In the genomic region with DNA sequence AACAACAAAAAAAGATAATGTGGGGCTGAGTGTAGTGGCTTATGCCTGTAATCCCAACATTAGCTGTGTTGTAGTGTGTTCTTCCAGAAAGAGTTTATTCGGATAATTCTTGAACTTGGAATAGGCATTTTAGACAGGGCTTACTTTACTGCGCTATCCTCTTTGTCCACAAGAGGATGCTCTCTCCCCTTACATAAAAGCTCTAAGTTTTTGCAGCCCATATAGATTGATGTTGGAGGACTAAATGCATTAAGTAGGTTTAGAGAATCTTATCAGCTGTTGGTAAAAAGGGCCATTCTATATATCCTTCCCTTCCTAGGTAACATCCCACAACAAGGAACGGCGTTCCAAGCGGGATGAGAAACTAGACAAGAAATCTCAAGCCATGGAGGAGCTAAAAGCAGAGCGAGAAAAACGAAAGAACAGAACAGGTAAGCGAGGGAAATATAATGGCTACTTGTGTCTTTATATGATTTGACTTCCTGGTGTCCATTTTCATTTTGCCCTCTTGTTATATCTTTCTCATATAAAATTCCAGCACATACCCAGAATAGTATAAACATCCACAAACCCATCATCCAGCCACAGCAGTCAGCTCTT, we compare ENCODE assay signal across 8 cellular contexts. TPM values are rescaled to one million over a fixed set of nuclear protein-coding genes. Genes with fewer than 3 reads are reported as not detected.
DNase-seq lines count a peak whose midpoint lies in the region; ATAC-seq and TF ChIP-seq lines count a peak whose summit lies in the region.

No MANE protein-coding gene starts in this region.

- H3K9me3 ChIP-seq in PC-3 (ENCODE audit: low read length), result no peaks in the 10 kb centered on the region

- H3K4me2 ChIP-seq in PC-3 (ENCODE audit: low read length), result no peak overlapping the region

- H3K36me3 Mint-ChIP-seq in nephron progenitor cell (ENCODE audit: low read depth), result peaks cover 83% of the 10 kb centered on the region

- H3K27ac Mint-ChIP-seq in nephron progenitor cell, result no peak overlapping the region

- H3F3A ChIP-seq in PC-3 (ENCODE audit: low read length, unreplicated experiment), result no peaks in the 10 kb centered on the region

- CTCF ChIA-PET in PC-3 (lab: Charles Lee), result interaction anchor here (0.8 to 1.3 kb wide), 6 partner anchors 27 to 138 kb away, joined by 3 to 8 read pairs (median 4); no protein-coding TSS in a partner anchor

- H3K36me3 ChIP-seq in PC-3 (ENCODE audit: low read depth, low read length), result peaks cover 36% of the 10 kb centered on the region

- TF ChIP-seq CTCF in PC-3 (conservative IDR thresholded peaks at IDR 0.05; ENCODE audit: low read depth, low read length) (peak; percentile 97), dorsolateral prefrontal cortex (IDR thresholded peaks at IDR 0.05 in 54 of 56, conservative IDR thresholded peaks at IDR 0.05 in 2 of 56; ENCODE audit: low read depth in 1 of 56, partially characterized antibody in 56 of 56) (peak; percentile 51 to 81 (median 72)), nephron progenitor cell (IDR thresholded peaks at IDR 0.05) (peak; percentile 91)

- no peaks in the 10 kb centered on the region for H3K79me2 ChIP-seq in PC-3 (ENCODE audit: low read length)

- intact Hi-C loops in PC-3 (cut with micrococcal nuclease) (loop anchor here (5.0 to 10.0 kb wide), 3 partner anchors 41 to 279 kb away; no protein-coding TSS in a partner anchor), dorsolateral prefrontal cortex (cut with DNase I) (no loop called here)

- H3K9me3 Mint-ChIP-seq in nephron progenitor cell, result no peaks in the 10 kb centered on the region

- 0 out of 2 replicates have a peak, but pooled peaks cover 4% of the 10 kb centered on the region for H4K20me1 ChIP-seq in PC-3 (ENCODE audit: low read length)

- H3K4me3 ChIP-seq in PC-3 (ENCODE audit: low read length), result no peak overlapping the region
- H3K4me3 ChIP-seq in dorsolateral prefrontal cortex, result no peak overlapping the region

- H3K27me3 ChIP-seq in PC-3 (ENCODE audit: low read length) (no peaks in the 10 kb centered on the region), dorsolateral prefrontal cortex (no peaks in the 10 kb centered on the region)

- no peak overlapping the region for H3K9ac ChIP-seq in PC-3 (ENCODE audit: low read length)

- no peak overlapping the region for H2AFZ ChIP-seq in PC-3 (ENCODE audit: low read length)

- H3K27me3 Mint-ChIP-seq in nephron progenitor cell (ENCODE audit: low read depth, poor library complexity), result peaks cover 2% of the 10 kb centered on the region

- peak; percentile 80 for ATAC-seq in PC-3
- ATAC-seq in HG03460 (IDR thresholded peaks at IDR 0.05; ENCODE audit: unreplicated experiment), result no peak
- no peak for ATAC-seq in HG03442 (IDR thresholded peaks at IDR 0.05; ENCODE audit: unreplicated experiment)

- no peak overlapping the region for H3K4me3 Mint-ChIP-seq in nephron progenitor cell

- POLR2A ChIA-PET in PC-3 (lab: Charles Lee; ENCODE audit: unreplicated experiment), result interaction anchor here (0.6 to 1.2 kb wide), 2 partner anchors 120 to 572 kb away, joined by 4 to 6 read pairs; no protein-coding TSS in a partner anchor

- no peak overlapping the region for H3K27ac ChIP-seq in PC-3 (ENCODE audit: low read length)
- H3K27ac ChIP-seq in dorsolateral prefrontal cortex, result no peak overlapping the region

- no peaks in the 10 kb centered on the region for H3K4me1 ChIP-seq in PC-3 (ENCODE audit: insufficient read depth, low read length)

- no peaks in the 10 kb centered on the region for H3K4me1 Mint-ChIP-seq in nephron progenitor cell

- BruUV-seq in PC-3 (replicated peaks; lab: Mats Ljungman, UMichigan), result no TSS peak

- DNase-seq in DMS 273 (lab: John Stamatoyannopoulos, UW; ENCODE audit: unreplicated experiment) (peak; percentile 58), DMS 273 treated with DMSO at 0.1 percent for 48 hours (lab: John Stamatoyannopoulos, UW) (no peak), H4 (ENCODE audit: low spot score) (peak; percentile 38), PC-3 (peak; percentile 73), dorsolateral prefrontal cortex (no peak), nephron progenitor cell (no peak)

- no peaks in the 10 kb centered on the region for H3K9me2 ChIP-seq in PC-3 (replicated peaks; ENCODE audit: low read length)

RNA-seq across cellular contexts. Expression of a gene that starts 27.8 kb away (rescaled TPM):
- total RNA-seq in H4 (2014; rRNA removed; shearing (Covaris generic)), result 1.1 and 4.1 TPM in 2 replicates
- total RNA-seq in PC-3 (2014; rRNA removed), result 7.8 and 16.8 TPM in 2 replicates
- total RNA-seq in dorsolateral prefrontal cortex, result 100 to 1,000 TPM in 3 of 120 experiments, 10 to 100 TPM in 117; 10.7 to 128 (median 50.0) TPM

RNA-seq across cellular contexts. Expression of a gene that starts 47.7 kb away (rescaled TPM):
- total RNA-seq in H4 (2014; rRNA removed; shearing (Covaris generic)), result 0.21 and 0.37 TPM in 2 replicates
- total RNA-seq in PC-3 (2014; rRNA removed) (0.07 and 0.29 TPM in 2 replicates), dorsolateral prefrontal cortex (1 to 10 TPM in 112 of 120 experiments, under 1 TPM in 8; 0.15 to 7.3 (median 2.6) TPM)

RNA-seq across cellular contexts. Expression of a gene that starts 49.0 kb away (rescaled TPM):
- 9.4 and 15.1 TPM in 2 replicates for total RNA-seq in H4 (2014; rRNA removed; shearing (Covaris generic))
- total RNA-seq in PC-3 (2014; rRNA removed) (20.2 and 25.9 TPM in 2 replicates), dorsolateral prefrontal cortex (10 to 100 TPM; 17.2 to 72.4 (median 43.7) TPM)

Comparison
In these comparisons a context has a peak if more than half of its experiments do, and no peak if none do; other contexts are left out.
1. DNase-seq: peak in DMS 273 (single experiment), H4 (single experiment) and PC-3 (single experiment); none in DMS 273 treated with DMSO at 0.1 percent for 48 hours (single experiment), dorsolateral prefrontal cortex (0 of 10) and nephron progenitor cell (single experiment).
2. Peak in every context shown above with its lines, with median percentiles within 50 percentile points of each other: CTCF ChIP-seq.